ENCODE assay signal across 8 cellular contexts in the genomic region with DNA sequence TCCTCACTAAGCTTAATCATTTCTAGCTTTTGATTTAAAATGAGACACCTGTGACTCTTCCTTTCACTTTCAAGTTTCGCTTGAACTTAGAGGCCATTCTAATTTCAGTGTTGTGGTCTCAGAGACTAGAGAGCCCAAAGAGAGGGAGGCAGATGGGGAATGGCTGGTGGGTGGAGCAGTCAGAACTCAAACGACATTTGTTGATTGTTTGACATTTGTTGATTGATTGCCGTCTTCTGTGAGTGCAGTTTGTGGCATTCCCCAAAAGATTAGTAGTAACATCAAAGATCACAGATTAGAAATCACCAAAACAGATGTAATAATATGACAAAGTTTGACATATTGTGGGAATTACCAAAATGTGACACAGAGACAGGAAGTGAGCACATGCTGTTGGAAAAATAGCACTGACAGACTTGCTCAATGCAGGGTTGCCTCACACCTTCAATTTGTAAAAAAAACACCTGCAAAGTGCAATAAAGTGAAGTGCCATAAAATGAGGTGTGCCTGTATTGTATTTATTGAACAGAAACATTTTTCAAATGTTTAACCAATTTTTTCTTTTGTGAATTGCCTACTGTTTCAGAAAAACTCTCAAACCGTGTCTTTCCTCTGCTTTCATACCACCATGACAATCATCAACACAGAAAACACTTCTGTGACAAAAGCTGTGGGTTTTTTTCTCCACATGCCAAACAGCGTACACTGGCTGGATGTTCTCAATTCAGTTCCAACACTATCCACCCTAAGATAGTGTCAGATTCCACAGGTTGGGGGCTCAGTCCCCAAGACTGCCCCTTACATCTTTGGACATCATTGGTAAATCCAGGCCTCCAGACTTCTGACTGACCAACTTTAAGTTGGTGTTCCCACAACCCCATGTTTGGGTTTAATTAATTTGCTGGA.
DNase-seq lines count a peak whose midpoint lies in the region; ATAC-seq and TF ChIP-seq lines count a peak whose summit lies in the region.

No MANE protein-coding gene starts in this region.

- H3K27ac Mint-ChIP-seq in CD4-positive, alpha-beta memory T cell = peak overlapping the region; percentile 85 to 96 (median 94)

- intact Hi-C loops in CD4-positive, alpha-beta memory T cell (cut with micrococcal nuclease) = loop anchor here (2.0 kb wide), 1 partner anchor 235 kb away; the partner anchor contains the start of gene SIPA1L1

- POLR2A ChIA-PET in CD4-positive, alpha-beta memory T cell (lab: Charles Lee; ENCODE audit: partially characterized antibody) = interaction anchor here (0.5 to 2.1 kb wide), 4 partner anchors 36 to 235 kb away, joined by 3 to 11 read pairs (median 4); no protein-coding TSS in a partner anchor

- H3K9me3 Mint-ChIP-seq in CD4-positive, alpha-beta memory T cell = no peaks in the 10 kb centered on the region

- peak overlapping the region in 1 of 2 donors; percentile 11 for H3K4me3 ChIP-seq in CD4-positive, alpha-beta memory T cell (ENCODE audit: low read length in 2 of 2)
- no peak overlapping the region for H3K4me3 ChIP-seq in fibroblast of the aortic adventitia (ENCODE audit: low read depth, low read length)

- no peaks in the 10 kb centered on the region for H3K36me3 ChIP-seq in CD4-positive, alpha-beta memory T cell (ENCODE audit: insufficient read depth, low read length)

- no peaks in the 10 kb centered on the region for H3K27me3 ChIP-seq in CD4-positive, alpha-beta memory T cell (ENCODE audit: insufficient read depth, low read length)

- no peak for TF ChIP-seq CTCF in fibroblast of the aortic adventitia (IDR thresholded peaks at IDR 0.05; ENCODE audit: insufficient read depth, low read length)

- peak overlapping the region; percentile 65 for H3K27ac ChIP-seq in CD4-positive, alpha-beta memory T cell (ENCODE audit: low read depth, low read length)

- no peaks in the 10 kb centered on the region for H3K9me3 ChIP-seq in CD4-positive, alpha-beta memory T cell (ENCODE audit: control insufficient read depth in 1 of 2, low read length in 2 of 2)

- peaks cover 38 to 62% (median 53%) of the 10 kb centered on the region in 4 donors for H3K4me1 Mint-ChIP-seq in CD4-positive, alpha-beta memory T cell

- no peaks in the 10 kb centered on the region for H3K36me3 Mint-ChIP-seq in CD4-positive, alpha-beta memory T cell

- ATAC-seq in GM19468 (IDR thresholded peaks at IDR 0.05; ENCODE audit: extremely low read depth, unreplicated experiment) (peak; percentile 79), HG03558 (IDR thresholded peaks at IDR 0.05; ENCODE audit: extremely low read depth, unreplicated experiment) (peak; percentile 68)

- no peaks in the 10 kb centered on the region for H3K27me3 Mint-ChIP-seq in CD4-positive, alpha-beta memory T cell

- H3K4me1 ChIP-seq in CD4-positive, alpha-beta memory T cell (ENCODE audit: insufficient read depth, low read length) = peaks cover 51% of the 10 kb centered on the region

- H3K4me3 Mint-ChIP-seq in CD4-positive, alpha-beta memory T cell = peak overlapping the region; percentile 62 to 93 (median 84)

- DNase-seq in CD4-positive, alpha-beta memory T cell = peak; percentile 55 to 88 (median 64)
- peak; percentile 28 to 72 for DNase-seq in activated CD4-positive, alpha-beta T cell treated with anti-CD3 and anti-CD28 coated beads, Interleukin-2, amount 50 U/mL, for 24 hours (ENCODE audit: low read depth in 1 of 2, low spot score in 1 of 2)
- peak; percentile 40 for DNase-seq in fibroblast of the aortic adventitia (ENCODE audit: low read depth)
- DNase-seq in stimulated activated CD8-positive, alpha-beta memory T cell treated with anti-CD3 and anti-CD28 coated beads, Interleukin-2, amount 100 ng/mL, for 48 hours (ENCODE audit: low read depth in 2 of 2) = peak; percentile 22 to 51
- DNase-seq in NCI-H774 (lab: John Stamatoyannopoulos, UW) = no peak
- DNase-seq in HK-2 (ENCODE audit: unreplicated experiment) = no peak

- CTCF ChIA-PET in CD4-positive, alpha-beta memory T cell (lab: Charles Lee; ENCODE audit: partially characterized antibody) = interaction anchor here (0.8 kb wide), 1 partner anchor 40 kb away, joined by 3 read pairs; no protein-coding TSS in a partner anchor

Comparison
In these comparisons a context has a peak if more than half of its experiments do, and no peak if none do; other contexts are left out.
1. DNase-seq: peak in CD4-positive, alpha-beta memory T cell (5 of 5), activated CD4-positive, alpha-beta T cell treated with anti-CD3 and anti-CD28 coated beads, Interleukin-2, amount 50 U/mL, for 24 hours (2 of 2), fibroblast of the aortic adventitia (single experiment) and stimulated activated CD8-positive, alpha-beta memory T cell treated with anti-CD3 and anti-CD28 coated beads, Interleukin-2, amount 100 ng/mL, for 48 hours (2 of 2); none in NCI-H774 (single experiment) and HK-2 (single experiment).